In the genomic region with DNA sequence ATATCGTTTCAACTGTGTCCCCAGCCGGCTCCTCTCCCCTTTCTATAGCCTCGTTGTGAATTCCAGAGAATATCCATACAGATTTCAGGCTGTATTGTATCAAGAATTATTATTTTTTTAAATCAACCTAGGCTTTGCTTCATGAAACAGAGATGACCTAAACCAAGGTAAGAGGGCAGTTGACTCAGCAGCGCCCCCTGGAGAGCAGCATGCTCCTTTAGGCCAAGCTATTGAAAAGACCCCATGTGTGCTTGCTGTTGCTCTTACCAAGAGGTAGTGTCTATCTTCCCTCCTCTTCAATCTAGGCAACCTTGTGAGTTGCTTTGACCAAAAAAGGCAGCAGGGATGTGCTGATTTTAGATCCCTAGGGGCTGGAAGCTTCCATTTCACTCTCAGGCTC, we compare ENCODE assay signal across 10 cellular contexts.
A peak's percentile ranks its signal among the peaks of the same experiment; 100 is the strongest.
DNase-seq lines count a peak whose midpoint lies in the region; ATAC-seq and TF ChIP-seq lines count a peak whose summit lies in the region.
"Had no signal": no experiment of that assay in that cellular context is flagged by ENCODE, and none has a peak within 500 bp of the region (broad histone marks: within the 10 kb centered on the region; RNA-seq: fewer than 3 reads in every experiment).

No MANE protein-coding gene starts in this region.

- H3K4me2 ChIP-seq in OCI-LY1 (ENCODE audit: low read length) = no peak overlapping the region

- H3K79me2 ChIP-seq in OCI-LY1 (ENCODE audit: insufficient read depth, low read length) = no peaks in the 10 kb centered on the region

- peak; percentile 39 for TF ChIP-seq CTCF in GM12864 (IDR thresholded peaks at IDR 0.05; ENCODE audit: low read depth, low read length, missing control alignments)
- TF ChIP-seq CTCF in OCI-LY1 (IDR thresholded peaks at IDR 0.05; ENCODE audit: low read length) = peak; percentile 76
- TF ChIP-seq CTCF in foreskin fibroblast (IDR thresholded peaks at IDR 0.05; ENCODE audit: low read depth, low read length) = peak; percentile 12

- ATAC-seq in GM18502 (IDR thresholded peaks at IDR 0.05; ENCODE audit: poor library complexity, unreplicated experiment) = no peak
- ATAC-seq: heart left ventricle had no signal

- DNase-seq in AML-193 (lab: John Stamatoyannopoulos, UW) = peak; percentile 39 to 41
- no peak for DNase-seq in GM12864 (ENCODE audit: low read depth)
- DNase-seq in foreskin fibroblast = no peak
- no peak for DNase-seq in AG20443 (ENCODE audit: low spot score)
- DNase-seq in midbrain (lab: John Stamatoyannopoulos, UW) = no peak
- DNase-seq in DMS114 treated with DMSO at 0.1 percent for 48 hours (lab: John Stamatoyannopoulos, UW; ENCODE audit: unreplicated experiment) = no peak
- DNase-seq: anterior cingulate cortex, heart left ventricle had no signal

- H3K9ac ChIP-seq in OCI-LY1 (ENCODE audit: low read length) = no peak overlapping the region

- H3K27ac ChIP-seq in OCI-LY1 (ENCODE audit: low read depth, low read length, poor library complexity, severe bottlenecking) = no peak overlapping the region
- H3K27ac ChIP-seq: heart left ventricle had no signal

- no peak overlapping the region for H2AFZ ChIP-seq in OCI-LY1 (ENCODE audit: low read length)

- no peaks in the 10 kb centered on the region for H3K9me2 ChIP-seq in OCI-LY1 (ENCODE audit: low read depth, low read length)

- H4K20me1 ChIP-seq in OCI-LY1 (ENCODE audit: insufficient read depth, low read length) = no peaks in the 10 kb centered on the region

- no peaks in the 10 kb centered on the region for H3K36me3 ChIP-seq in OCI-LY1 (ENCODE audit: insufficient read depth, low read length)
- H3K36me3 ChIP-seq: heart left ventricle had no signal

- H3K4me1 ChIP-seq in OCI-LY1 (ENCODE audit: insufficient read depth, low read length, severe bottlenecking) = no peaks in the 10 kb centered on the region
- H3K4me1 ChIP-seq: heart left ventricle had no signal

- H3K4me3 ChIP-seq in GM12864 (ENCODE audit: low read depth, low read length) = no peak overlapping the region
- no peak overlapping the region for H3K4me3 ChIP-seq in OCI-LY1 (ENCODE audit: low read depth, low read length, poor library complexity, severe bottlenecking)
- no peak overlapping the region for H3K4me3 ChIP-seq in foreskin fibroblast (ENCODE audit: low read depth in 1 of 2, low read length in 2 of 2)
- H3K4me3 ChIP-seq: heart left ventricle had no signal

- H3K27me3 ChIP-seq in OCI-LY1 (ENCODE audit: insufficient read depth, low read length) = no peaks in the 10 kb centered on the region
- H3K27me3 ChIP-seq: heart left ventricle had no signal

- H3F3A ChIP-seq in OCI-LY1 (ENCODE audit: insufficient read depth, low read length) = no peaks in the 10 kb centered on the region

- H3K9me3 ChIP-seq in OCI-LY1 (ENCODE audit: low read length) = no peaks in the 10 kb centered on the region
- H3K9me3 ChIP-seq: heart left ventricle had no signal

Comparison
In these comparisons a context has a peak if more than half of its experiments do, and no peak if none do; other contexts are left out.
1. DNase-seq: peak in AML-193 (2 of 2); none in GM12864 (single experiment), foreskin fibroblast (0 of 2), AG20443 (single experiment), midbrain (single experiment) and DMS114 treated with DMSO at 0.1 percent for 48 hours (single experiment).
2. CTCF ChIP-seq: peak in every context shown above with its lines; median percentile 76 in OCI-LY1; 39 in GM12864; 12 in foreskin fibroblast.